8 cellular contexts compared by ENCODE assay signal in genomic region chr3:87228316-87228715, GRCh38. TPM values are rescaled to one million over a fixed set of nuclear protein-coding genes. Genes with fewer than 3 reads are reported as not detected.
DNase-seq lines count a peak whose midpoint lies in the region; ATAC-seq and TF ChIP-seq lines count a peak whose summit lies in the region.

No MANE protein-coding gene starts in this region.

- no peak for TF ChIP-seq CTCF in type B pancreatic cell (conservative IDR thresholded peaks at IDR 0.05)

- CTCF ChIA-PET in activated naive CD4-positive, alpha-beta T cell treated with anti-CD3 and anti-CD28 coated beads for 36 hours (lab: Charles Lee) = no interaction called here

- intact Hi-C loops in activated naive CD4-positive, alpha-beta T cell treated with anti-CD3 and anti-CD28 coated beads for 36 hours (cut with micrococcal nuclease) = loop anchor here (5.0 kb wide), 1 partner anchor 141 kb away; no protein-coding TSS in a partner anchor
- intact Hi-C loops in left colon (cut with DNase I, micrococcal nuclease) = no loop called here

- H3K27ac Mint-ChIP-seq in activated naive CD4-positive, alpha-beta T cell treated with anti-CD3 and anti-CD28 coated beads for 36 hours = no peak overlapping the region
- H3K27ac Mint-ChIP-seq in activated naive CD8-positive, alpha-beta T cell treated with anti-CD3 and anti-CD28 coated beads, Interleukin-2, amount 50 U/mL, for 24 hours = no peak overlapping the region
- peak overlapping the region; percentile 100 for H3K27ac Mint-ChIP-seq in type B pancreatic cell

- no peaks in the 10 kb centered on the region for H3K9me3 Mint-ChIP-seq in activated naive CD4-positive, alpha-beta T cell treated with anti-CD3 and anti-CD28 coated beads for 36 hours
- no peaks in the 10 kb centered on the region for H3K9me3 Mint-ChIP-seq in activated naive CD8-positive, alpha-beta T cell treated with anti-CD3 and anti-CD28 coated beads, Interleukin-2, amount 50 U/mL, for 24 hours
- no peaks in the 10 kb centered on the region for H3K9me3 Mint-ChIP-seq in type B pancreatic cell

- no peak for DNase-seq in activated naive CD4-positive, alpha-beta T cell treated with anti-CD3 and anti-CD28 coated beads for 36 hours
- DNase-seq in activated naive CD4-positive, alpha-beta T cell treated with Interleukin-2 at 50 U/mL for 16 hours = no peak
- no peak for DNase-seq in activated naive CD8-positive, alpha-beta T cell treated with anti-CD3 and anti-CD28 coated beads, Interleukin-2, amount 50 U/mL, for 24 hours
- DNase-seq in left kidney (ENCODE audit: low read depth, low spot score) (peak; percentile 7), type B pancreatic cell (ENCODE audit: extremely low spot score, unreplicated experiment) (no peak), left colon (no peak), cortex of kidney (lab: John Stamatoyannopoulos, UW) (no peak)

- H3K36me3 Mint-ChIP-seq in activated naive CD4-positive, alpha-beta T cell treated with anti-CD3 and anti-CD28 coated beads for 36 hours (ENCODE audit: low read depth) = peaks cover 3% of the 10 kb centered on the region
- H3K36me3 Mint-ChIP-seq in activated naive CD8-positive, alpha-beta T cell treated with anti-CD3 and anti-CD28 coated beads, Interleukin-2, amount 50 U/mL, for 24 hours (ENCODE audit: low read depth) = peaks cover 3% of the 10 kb centered on the region
- H3K36me3 Mint-ChIP-seq in type B pancreatic cell = peaks cover 5% of the 10 kb centered on the region

- peak overlapping the region; percentile 83 for H3K4me3 Mint-ChIP-seq in activated naive CD4-positive, alpha-beta T cell treated with anti-CD3 and anti-CD28 coated beads for 36 hours
- peak overlapping the region; percentile 96 for H3K4me3 Mint-ChIP-seq in activated naive CD8-positive, alpha-beta T cell treated with anti-CD3 and anti-CD28 coated beads, Interleukin-2, amount 50 U/mL, for 24 hours
- peak overlapping the region; percentile 98 for H3K4me3 Mint-ChIP-seq in type B pancreatic cell

- H3K4me1 Mint-ChIP-seq in activated naive CD4-positive, alpha-beta T cell treated with anti-CD3 and anti-CD28 coated beads for 36 hours (ENCODE audit: low read depth) = peaks cover 39% of the 10 kb centered on the region
- peaks cover 30% of the 10 kb centered on the region for H3K4me1 Mint-ChIP-seq in activated naive CD8-positive, alpha-beta T cell treated with anti-CD3 and anti-CD28 coated beads, Interleukin-2, amount 50 U/mL, for 24 hours
- peaks cover 19% of the 10 kb centered on the region for H3K4me1 Mint-ChIP-seq in type B pancreatic cell (ENCODE audit: unreplicated experiment)

- H3K27me3 Mint-ChIP-seq in activated naive CD4-positive, alpha-beta T cell treated with anti-CD3 and anti-CD28 coated beads for 36 hours (ENCODE audit: low read depth) = peaks cover 7% of the 10 kb centered on the region
- peaks cover 17% of the 10 kb centered on the region for H3K27me3 Mint-ChIP-seq in activated naive CD8-positive, alpha-beta T cell treated with anti-CD3 and anti-CD28 coated beads, Interleukin-2, amount 50 U/mL, for 24 hours
- peaks cover 6% of the 10 kb centered on the region for H3K27me3 Mint-ChIP-seq in type B pancreatic cell

- ATAC-seq in activated naive CD8-positive, alpha-beta T cell treated with anti-CD3 and anti-CD28 coated beads, Interleukin-2, amount 50 U/mL, for 24 hours = no peak
- ATAC-seq in left colon (no peak), HG03565 (IDR thresholded peaks at IDR 0.05; ENCODE audit: unreplicated experiment) (no peak)

RNA-seq across cellular contexts. Expression of gene CHMP2B, which starts 1.2 kb away (rescaled TPM):
- total RNA-seq in activated naive CD4-positive, alpha-beta T cell treated with anti-CD3 and anti-CD28 coated beads for 36 hours = 10 to 100 TPM; 24.9 to 26.1 TPM
- total RNA-seq in type B pancreatic cell (ENCODE audit: low replicate concordance) (29.0 and 36.8 TPM in 2 replicates), left colon (100 to 1,000 TPM in 1 of 2 donors, 10 to 100 TPM in 1; 79.0 to 103 TPM)

RNA-seq across cellular contexts. Expression of gene POU1F1, which starts 48.1 kb away (rescaled TPM):
- total RNA-seq in activated naive CD4-positive, alpha-beta T cell treated with anti-CD3 and anti-CD28 coated beads for 36 hours = not detected
- total RNA-seq in type B pancreatic cell (ENCODE audit: low replicate concordance) = not detected in 2 replicates
- not detected for total RNA-seq in left colon
